In the genomic region with DNA sequence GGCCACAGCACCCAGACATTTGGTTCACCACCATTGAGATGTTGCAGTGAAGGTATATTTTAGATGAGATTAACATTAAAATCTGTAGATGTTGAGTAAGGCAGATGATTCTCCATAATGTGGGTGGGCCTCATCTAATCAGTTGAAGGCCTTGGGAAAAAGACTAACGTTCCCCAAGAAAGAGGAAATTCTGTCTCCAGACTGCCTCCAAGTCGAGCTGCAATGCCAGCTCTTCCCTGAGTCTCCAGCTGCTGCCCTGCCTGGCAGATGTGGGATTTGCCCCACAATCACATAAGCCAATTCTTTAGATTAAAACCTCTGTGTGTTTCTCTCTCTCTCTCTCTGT, we compare ENCODE assay signal across 7 cellular contexts.
"Had no signal": no experiment of that assay in that cellular context is flagged by ENCODE, and none has a peak within 500 bp of the region (broad histone marks: within the 10 kb centered on the region; RNA-seq: fewer than 3 reads in every experiment).

No MANE protein-coding gene starts in this region.

- H3K4me1 Mint-ChIP-seq: GM23338, IgD-negative memory B cell had no signal

- ATAC-seq: GM23338, HepG2 had no signal

- DNase-seq: H9, HCEC 1CT, HFFc6 had no signal

- H3K27ac ChIP-seq: HL-60 had no signal

- H3K9me3 Mint-ChIP-seq: GM23338, H9, HFFc6, IgD-negative memory B cell had no signal

- H3K27ac Mint-ChIP-seq: GM23338, H9, HFFc6, IgD-negative memory B cell had no signal

- H3K4me3 ChIP-seq: GM23338 had no signal

- H3K4me2 ChIP-seq: GM23338 had no signal

- H2AFZ ChIP-seq: GM23338 had no signal

- H3K4me3 Mint-ChIP-seq: GM23338, H9, HFFc6, IgD-negative memory B cell had no signal
